ENCODE assay signal across 23 cellular contexts in genomic region chr12:78328524-78328923, GRCh38.
"Had no signal": no experiment of that assay in that cellular context is flagged by ENCODE, and none has a peak within 500 bp of the region (broad histone marks: within the 10 kb centered on the region; RNA-seq: fewer than 3 reads in every experiment).

No MANE protein-coding gene starts in this region.

- H3K4me1 ChIP-seq: gastroesophageal sphincter, heart left ventricle, sigmoid colon, testis, uterus had no signal

- H3K27me3 ChIP-seq: gastroesophageal sphincter, heart left ventricle, sigmoid colon, testis, uterus had no signal

- H3K27ac Mint-ChIP-seq: activated naive CD8-positive, alpha-beta T cell treated with anti-CD3 and anti-CD28 coated beads, Interleukin-2, amount 10 ng/mL, durations not matched to agents 7 days and 5 days; activated T-helper 2 cell treated with anti-CD3 and anti-CD28 coated beads, Interferon-gamma antibody, Interleukin-2, Interleukin-4, amounts not matched to agents 10 μg/mL and 5 μg/mL and 100 μg/mL, durations not matched to agents 14 hours and 24 hours and 36 hours; natural killer cell had no signal

- H3K36me3 ChIP-seq: gastroesophageal sphincter, heart left ventricle, sigmoid colon, uterus had no signal

- H3K4me3 ChIP-seq: coronary artery, gastroesophageal sphincter, heart left ventricle, sigmoid colon, smooth muscle cell, testis, uterus had no signal

- DNase-seq: activated CD4-positive, alpha-beta T cell treated with anti-CD3 and anti-CD28 coated beads for 4 hours; activated CD4-positive, alpha-beta T cell treated with anti-CD3 and anti-CD28 coated beads, Interleukin-2, amount 50 U/mL, for 48 hours; activated CD4-positive, CD25-positive, alpha-beta regulatory T cell; activated CD8-positive, alpha-beta memory T cell treated with anti-CD3 and anti-CD28 coated beads, Interleukin-2, amount 50 U/mL, for 48 hours; activated naive CD4-positive, alpha-beta T cell; activated naive CD8-positive, alpha-beta T cell treated with anti-CD3 and anti-CD28 coated beads, Interleukin-2, amount 10 ng/mL, durations not matched to agents 7 days and 5 days; activated T-cell treated with anti-CD3 and anti-CD28 coated beads, Interleukin-2, amount 50 U/mL, for 4 hours; amniotic stem cell; cerebellar nuclear complex; heart left ventricle; left cardiac atrium; midbrain; natural killer cell; sigmoid colon; stimulated activated CD4-positive, alpha-beta T cell treated with anti-CD3 and anti-CD28 coated beads, Interleukin-15, amount 100 ng/mL, for 24 hours; stimulated activated naive CD4-positive, alpha-beta T cell; testis; trophoblast cell; uterus had no signal

- H3K36me3 Mint-ChIP-seq: activated naive CD8-positive, alpha-beta T cell treated with anti-CD3 and anti-CD28 coated beads, Interleukin-2, amount 10 ng/mL, durations not matched to agents 7 days and 5 days; natural killer cell had no signal

- H3K4me1 Mint-ChIP-seq: activated naive CD8-positive, alpha-beta T cell treated with anti-CD3 and anti-CD28 coated beads, Interleukin-2, amount 10 ng/mL, durations not matched to agents 7 days and 5 days; natural killer cell had no signal

- H3K27ac ChIP-seq: coronary artery, gastroesophageal sphincter, heart left ventricle, sigmoid colon, testis, uterus had no signal

- H3K27me3 Mint-ChIP-seq: activated naive CD8-positive, alpha-beta T cell treated with anti-CD3 and anti-CD28 coated beads, Interleukin-2, amount 10 ng/mL, durations not matched to agents 7 days and 5 days had no signal

- H3K9me3 ChIP-seq: gastroesophageal sphincter, sigmoid colon, testis, uterus had no signal

- H3K4me3 Mint-ChIP-seq: activated naive CD8-positive, alpha-beta T cell treated with anti-CD3 and anti-CD28 coated beads, Interleukin-2, amount 10 ng/mL, durations not matched to agents 7 days and 5 days; activated T-cell treated with anti-CD3 and anti-CD28 coated beads, Interleukin-2, amount 50 U/mL, for 4 hours; natural killer cell had no signal

- ATAC-seq: activated T-cell treated with anti-CD3 and anti-CD28 coated beads, Interleukin-2, amount 50 U/mL, for 4 hours; gastroesophageal sphincter; heart left ventricle; left cardiac atrium; natural killer cell had no signal
